In the genomic region with DNA sequence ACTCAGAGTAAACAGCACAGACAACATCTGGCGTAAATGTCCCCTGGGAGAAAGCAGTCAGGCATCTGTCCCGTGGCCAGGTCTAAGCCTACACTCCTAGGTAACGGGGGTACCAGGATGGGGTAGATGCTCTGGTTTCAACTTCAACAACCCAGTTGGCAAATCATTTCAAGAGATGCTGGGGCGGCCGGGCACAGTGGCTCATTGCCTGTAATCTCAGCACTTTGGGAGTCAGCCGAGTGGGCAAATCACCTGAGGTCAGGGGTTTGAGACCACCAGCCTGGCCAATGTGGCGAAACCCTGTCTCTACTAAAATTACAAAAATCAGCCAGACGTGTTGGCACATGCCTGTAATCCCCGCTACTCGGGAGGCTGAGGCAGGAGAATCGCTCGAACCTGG, we compare ENCODE assay signal across 1 cellular context.
TF ChIP-seq lines count a peak whose summit lies in the region.

No MANE protein-coding gene starts in this region.

TF ChIP-seq in SK-N-SH, 30 proteins besides CTCF, POLR2A, EP300 and RAD21 (continued from another document):
- TF ChIP-seq NRF1 (IDR thresholded peaks at IDR 0.05; ENCODE audit: low read depth, low read length) (no peak), RCOR1 (IDR thresholded peaks at IDR 0.05; ENCODE audit: low read length) (no peak), JUND (IDR thresholded peaks at IDR 0.05) (no peak), FOSL2 (IDR thresholded peaks at IDR 0.05; ENCODE audit: borderline replicate concordance, low read depth) (no peak), CHD2 (IDR thresholded peaks at IDR 0.05; ENCODE audit: low read length, partially characterized antibody) (no peak)
- TF ChIP-seq, protein P1, sequence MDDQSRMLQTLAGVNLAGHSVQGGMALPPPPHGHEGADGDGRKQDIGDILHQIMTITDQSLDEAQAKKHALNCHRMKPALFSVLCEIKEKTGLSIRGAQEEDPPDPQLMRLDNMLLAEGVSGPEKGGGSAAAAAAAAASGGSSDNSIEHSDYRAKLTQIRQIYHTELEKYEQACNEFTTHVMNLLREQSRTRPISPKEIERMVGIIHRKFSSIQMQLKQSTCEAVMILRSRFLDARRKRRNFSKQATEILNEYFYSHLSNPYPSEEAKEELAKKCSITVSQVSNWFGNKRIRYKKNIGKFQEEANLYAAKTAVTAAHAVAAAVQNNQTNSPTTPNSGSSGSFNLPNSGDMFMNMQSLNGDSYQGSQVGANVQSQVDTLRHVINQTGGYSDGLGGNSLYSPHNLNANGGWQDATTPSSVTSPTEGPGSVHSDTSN (IDR thresholded peaks at IDR 0.05): no peak
- TF ChIP-seq, protein P2, sequence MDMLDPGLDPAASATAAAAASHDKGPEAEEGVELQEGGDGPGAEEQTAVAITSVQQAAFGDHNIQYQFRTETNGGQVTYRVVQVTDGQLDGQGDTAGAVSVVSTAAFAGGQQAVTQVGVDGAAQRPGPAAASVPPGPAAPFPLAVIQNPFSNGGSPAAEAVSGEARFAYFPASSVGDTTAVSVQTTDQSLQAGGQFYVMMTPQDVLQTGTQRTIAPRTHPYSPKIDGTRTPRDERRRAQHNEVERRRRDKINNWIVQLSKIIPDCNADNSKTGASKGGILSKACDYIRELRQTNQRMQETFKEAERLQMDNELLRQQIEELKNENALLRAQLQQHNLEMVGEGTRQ (IDR thresholded peaks at IDR 0.05; ENCODE audit: borderline replicate concordance, low read depth, low read length): no peak
- TF ChIP-seq, protein P3, sequence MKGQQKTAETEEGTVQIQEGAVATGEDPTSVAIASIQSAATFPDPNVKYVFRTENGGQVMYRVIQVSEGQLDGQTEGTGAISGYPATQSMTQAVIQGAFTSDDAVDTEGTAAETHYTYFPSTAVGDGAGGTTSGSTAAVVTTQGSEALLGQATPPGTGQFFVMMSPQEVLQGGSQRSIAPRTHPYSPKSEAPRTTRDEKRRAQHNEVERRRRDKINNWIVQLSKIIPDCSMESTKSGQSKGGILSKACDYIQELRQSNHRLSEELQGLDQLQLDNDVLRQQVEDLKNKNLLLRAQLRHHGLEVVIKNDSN (IDR thresholded peaks at IDR 0.05; ENCODE audit: borderline replicate concordance, low read depth): no peak
TF ChIP-seq in SK-N-SH: peak in this region for 0.
